1 cellular context compared by ENCODE assay signal in the genomic region with DNA sequence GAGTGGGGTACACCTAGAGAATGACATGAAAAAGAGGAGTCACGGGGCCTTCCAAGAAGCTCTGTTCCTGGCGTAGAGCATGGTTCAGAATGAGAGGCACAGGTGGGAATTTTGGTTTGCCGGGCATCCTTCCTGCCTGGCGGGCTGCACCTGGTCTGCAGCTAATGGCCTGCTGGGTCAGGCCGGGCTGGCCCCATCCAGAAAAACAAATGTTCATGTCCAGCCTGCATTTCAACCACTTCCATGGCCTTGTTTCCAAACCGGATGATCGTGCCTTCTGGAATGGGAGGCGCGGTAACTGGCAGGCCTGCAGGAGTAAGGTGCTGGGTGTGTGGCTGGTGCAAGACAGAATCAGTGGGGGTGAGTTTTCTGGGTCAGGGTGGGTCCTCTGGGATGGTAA.
A peak's percentile ranks its signal among the peaks of the same experiment; 100 is the strongest.
TF ChIP-seq lines count a peak whose summit lies in the region.

No MANE protein-coding gene starts in this region.

TF ChIP-seq in HepG2, 621 proteins besides CTCF, POLR2A, EP300 and RAD21 (continued from another document):
- peak; percentile 22 for TF ChIP-seq AGO2 (optimal IDR thresholded peaks at IDR 0.05; ENCODE audit: low read depth, low read length)
TF ChIP-seq in HepG2: peak in this region for 1.
